23 cellular contexts compared by ENCODE assay signal in genomic region chr12:54059668-54060067, GRCh38. TPM values are rescaled to one million over a fixed set of nuclear protein-coding genes. Genes with fewer than 3 reads are reported as not detected.
DNase-seq lines count a peak whose midpoint lies in the region; ATAC-seq lines count a peak whose summit lies in the region.
"Had no signal": no experiment of that assay in that cellular context is flagged by ENCODE, and none has a peak within 500 bp of the region (broad histone marks: within the 10 kb centered on the region; RNA-seq: fewer than 3 reads in every experiment).

No MANE protein-coding gene starts in this region.

- no peak overlapping the region for H3K4me3 Mint-ChIP-seq in stimulated activated naive B cell treated with anti-CD40 and anti-IgM and Interleukin-4, amounts not matched to agents 10 μg/mL and 1 μg/mL and 100 μg/mL, for 72 hours
- H3K4me3 Mint-ChIP-seq: HFFc6 had no signal

- H3K27me3 ChIP-seq in H7 (ENCODE audit: control insufficient read depth, insufficient read depth, low read length) (peaks cover 98% of the 10 kb centered on the region), adipocyte (replicated peaks; ENCODE audit: control insufficient read depth, insufficient read depth, low read length) (no peaks in the 10 kb centered on the region), muscle layer of duodenum (ENCODE audit: low read depth, low read length) (peaks cover 14% of the 10 kb centered on the region)

- peak overlapping the region; percentile 16 for H3K9ac ChIP-seq in adipocyte (ENCODE audit: low read length)

- H3K9me3 ChIP-seq in adipocyte (ENCODE audit: control insufficient read depth, low read length) = no peaks in the 10 kb centered on the region
- H3K9me3 ChIP-seq in muscle layer of duodenum (ENCODE audit: control insufficient read depth in 1 of 2, low read length in 2 of 2) = no peaks in the 10 kb centered on the region

- peak overlapping the region; percentile 27 for H3K27ac ChIP-seq in muscle layer of duodenum (ENCODE audit: low read length)
- H3K27ac ChIP-seq: C4-2B, HL-60 had no signal

- H3K36me3 ChIP-seq in H7 (replicated peaks; ENCODE audit: control insufficient read depth, insufficient read depth, low read length) = no peaks in the 10 kb centered on the region
- H3K36me3 ChIP-seq in adipocyte (ENCODE audit: control insufficient read depth, insufficient read depth, low read length, severe bottlenecking) = peaks cover 4% of the 10 kb centered on the region
- no peaks in the 10 kb centered on the region for H3K36me3 ChIP-seq in muscle layer of duodenum (ENCODE audit: control insufficient read depth in 1 of 2, insufficient read depth in 2 of 2, low read length in 2 of 2)

- H3K27me3 Mint-ChIP-seq in stimulated activated naive B cell treated with anti-CD40 and anti-IgM and Interleukin-4, amounts not matched to agents 10 μg/mL and 1 μg/mL and 100 μg/mL, for 72 hours = peaks cover 81 to 83% of the 10 kb centered on the region in 2 donors

- H3K4me1 Mint-ChIP-seq in stimulated activated naive B cell treated with anti-CD40 and anti-IgM and Interleukin-4, amounts not matched to agents 10 μg/mL and 1 μg/mL and 100 μg/mL, for 72 hours = peaks cover 2 to 9% of the 10 kb centered on the region in 2 donors

- H3K4me3 ChIP-seq in H7 (ENCODE audit: insufficient read depth, low read depth, low read length) (no peak overlapping the region), adipocyte (ENCODE audit: low read length) (no peak overlapping the region), muscle layer of duodenum (ENCODE audit: low read depth in 1 of 2, low read length in 2 of 2) (no peak overlapping the region)

- peak; percentile 61 for DNase-seq in H7
- DNase-seq in adipocyte (ENCODE audit: low read depth) = no peak
- no peak for DNase-seq in stimulated activated naive B cell treated with anti-CD40 and anti-IgM and Interleukin-4, amounts not matched to agents 10 μg/mL and 1 μg/mL and 100 μg/mL, for 72 hours
- DNase-seq in NCI-H128 (lab: John Stamatoyannopoulos, UW; ENCODE audit: unreplicated experiment) = no peak
- no peak for DNase-seq in NCI-H2081 treated with DMSO at 0.1 percent for 48 hours (lab: John Stamatoyannopoulos, UW)
- DNase-seq: DMS53, GDM1, HFFc6, KBM-7, MM.1S, NCI-H1048, NCI-H1436, NCI-H187 treated with DMSO at 0.1 percent for 48 hours, NCI-H510A treated with DMSO at 0.1 percent for 48 hours, NCI-H748 treated with DMSO at 0.1 percent for 48 hours, SIG-M5 had no signal

- no peak for ATAC-seq in stimulated activated naive B cell treated with anti-CD40 and anti-IgM and Interleukin-4, amounts not matched to agents 10 μg/mL and 1 μg/mL and 100 μg/mL, for 72 hours (replicated peaks)
- no peak for ATAC-seq in HG03139 (IDR thresholded peaks at IDR 0.05; ENCODE audit: unreplicated experiment)
- ATAC-seq: HepG2, Panc1 had no signal

- peak overlapping the region; percentile 44 for H3K27ac Mint-ChIP-seq in stimulated activated naive B cell treated with anti-CD40 and anti-IgM and Interleukin-4, amounts not matched to agents 10 μg/mL and 1 μg/mL and 100 μg/mL, for 72 hours
- H3K27ac Mint-ChIP-seq: HFFc6 had no signal

- H3K9me3 Mint-ChIP-seq in stimulated activated naive B cell treated with anti-CD40 and anti-IgM and Interleukin-4, amounts not matched to agents 10 μg/mL and 1 μg/mL and 100 μg/mL, for 72 hours = no peaks in the 10 kb centered on the region
- H3K9me3 Mint-ChIP-seq: HFFc6 had no signal

- H3K4me1 ChIP-seq in adipocyte (ENCODE audit: control insufficient read depth, insufficient read depth, low read length) = no peaks in the 10 kb centered on the region
- H3K4me1 ChIP-seq in muscle layer of duodenum (ENCODE audit: control insufficient read depth in 1 of 2, insufficient read depth in 2 of 2, low read length in 2 of 2) = peaks cover 0 to 17% of the 10 kb centered on the region in 2 donors

- peaks cover 0 to 2% of the 10 kb centered on the region in 2 donors for H3K36me3 Mint-ChIP-seq in stimulated activated naive B cell treated with anti-CD40 and anti-IgM and Interleukin-4, amounts not matched to agents 10 μg/mL and 1 μg/mL and 100 μg/mL, for 72 hours

RNA-seq across cellular contexts. Expression of gene HOXC4, which starts 6.0 kb away (rescaled TPM):
- not detected in 2 replicates for total RNA-seq in H7 (2014; rRNA removed; shearing (Covaris generic))
- total RNA-seq: HepG2 had no signal

RNA-seq across cellular contexts. Expression of gene HOXC5, which starts 26.8 kb away (rescaled TPM):
- total RNA-seq in H7 (2014; rRNA removed; shearing (Covaris generic)) = not detected in 2 replicates
- total RNA-seq: H4, HepG2 had no signal

RNA-seq across cellular contexts. Expression of gene HOXC6, which starts 31.4 kb away (rescaled TPM):
- not detected in 2 replicates for total RNA-seq in H7 (2014; rRNA removed; shearing (Covaris generic))
- total RNA-seq: HepG2 had no signal

RNA-seq across cellular contexts. Expression of gene HOXC8, which starts 50.9 kb away (rescaled TPM):
- not detected in 2 replicates for total RNA-seq in H7 (2014; rRNA removed; shearing (Covaris generic))
- total RNA-seq: HepG2, HFFc6 had no signal

RNA-seq across cellular contexts. Expression of gene HOXC9, which starts 59.7 kb away (rescaled TPM):
- not detected in 2 replicates for total RNA-seq in H7 (2014; rRNA removed; shearing (Covaris generic))
